22 cellular contexts compared by ENCODE assay signal in genomic region chr19:46355991-46356669, GRCh38. TPM values are rescaled to one million over a fixed set of nuclear protein-coding genes. Genes with fewer than 3 reads are reported as not detected.
DNase-seq lines count a peak whose midpoint lies in the region; TF ChIP-seq lines count a peak whose summit lies in the region.
"Had no signal": no experiment of that assay in that cellular context is flagged by ENCODE, and none has a peak within 500 bp of the region (broad histone marks: within the 10 kb centered on the region; RNA-seq: fewer than 3 reads in every experiment).

No MANE protein-coding gene starts in this region.

- no peak overlapping the region for H3K4ac ChIP-seq in trophoblast cell (ENCODE audit: low read depth, low read length)

- H4K12ac ChIP-seq in trophoblast cell (ENCODE audit: low read depth, low read length) = no peak overlapping the region

- H3K18ac ChIP-seq in trophoblast cell (ENCODE audit: low read length) = no peak overlapping the region

- H3K27me3 ChIP-seq in endodermal cell (ENCODE audit: control insufficient read depth, insufficient read depth, low read length, poor library complexity, severe bottlenecking) = no peaks in the 10 kb centered on the region
- no peaks in the 10 kb centered on the region for H3K27me3 ChIP-seq in trophoblast cell (ENCODE audit: insufficient read depth, low read length)
- H3K27me3 ChIP-seq: BLaER1 treated with 17β-estradiol and CSF1 and Interleukin-3, amounts not matched to agents 10 nM and 100 nM; Peyer's patch; transverse colon had no signal

- POLR2A ChIA-PET in activated CD4-positive, alpha-beta memory T cell treated with anti-CD3 and anti-CD28 coated beads, Interleukin-2, amount 10 ng/mL, durations not matched to agents 7 days and 5 days (lab: Charles Lee) = interaction anchor here (0.7 to 1.6 kb wide), 2 partner anchors 9 to 166 kb away, joined by 3 to 4 read pairs; partner anchors contain the start of gene PPP5C
- POLR2A ChIA-PET in activated CD4-positive, alpha-beta memory T cell treated with anti-CD3 and anti-CD28 coated beads for 36 hours (lab: Charles Lee) = interaction anchor here (0.6 kb wide), 1 partner anchor 487 kb away, joined by 3 read pairs; no protein-coding TSS in a partner anchor

- H3K4me3 Mint-ChIP-seq in activated CD4-positive, alpha-beta memory T cell treated with anti-CD3 and anti-CD28 coated beads, Interleukin-2, amount 10 ng/mL, durations not matched to agents 7 days and 5 days = no peak overlapping the region
- no peak overlapping the region for H3K4me3 Mint-ChIP-seq in activated CD4-positive, alpha-beta memory T cell treated with anti-CD3 and anti-CD28 coated beads for 36 hours
- peak overlapping the region in 1 of 4 donors; percentile 27 for H3K4me3 Mint-ChIP-seq in IgD-negative memory B cell
- H3K4me3 Mint-ChIP-seq in endodermal cell = peak overlapping the region; percentile 23
- H3K4me3 Mint-ChIP-seq: activated CD4-positive, alpha-beta T cell treated with anti-CD3 and anti-CD28 coated beads, Interleukin-2, amount 10 ng/mL, durations not matched to agents 7 days and 5 days; activated T-cell treated with anti-CD3 and anti-CD28 coated beads, Interleukin-2, amount 50 U/mL, for 24 hours; memory B cell had no signal

- no peak overlapping the region for H2BK12ac ChIP-seq in trophoblast cell (ENCODE audit: low read length)

- H3K4me3 ChIP-seq in endodermal cell (ENCODE audit: low read length) = no peak overlapping the region
- no peak overlapping the region for H3K4me3 ChIP-seq in trophoblast cell (ENCODE audit: low read depth, low read length)
- H3K4me3 ChIP-seq: A549; BLaER1 treated with 17β-estradiol and CSF1 and Interleukin-3, amounts not matched to agents 10 nM and 100 nM; Peyer's patch; smooth muscle cell; transverse colon had no signal

- H3K27ac Mint-ChIP-seq in activated CD4-positive, alpha-beta memory T cell treated with anti-CD3 and anti-CD28 coated beads, Interleukin-2, amount 10 ng/mL, durations not matched to agents 7 days and 5 days = peak overlapping the region; percentile 54
- H3K27ac Mint-ChIP-seq in activated CD4-positive, alpha-beta memory T cell treated with anti-CD3 and anti-CD28 coated beads for 36 hours = no peak overlapping the region
- H3K27ac Mint-ChIP-seq in IgD-negative memory B cell (peak overlapping the region in 2 of 3 donors; percentile 13 to 85), endodermal cell (peak overlapping the region; percentile 69)
- H3K27ac Mint-ChIP-seq: activated CD4-positive, alpha-beta T cell treated with anti-CD3 and anti-CD28 coated beads, Interleukin-2, amount 10 ng/mL, durations not matched to agents 7 days and 5 days; memory B cell had no signal

- H3K4me1 ChIP-seq in endodermal cell (ENCODE audit: control insufficient read depth, insufficient read depth, low read length) = peaks cover 10% of the 10 kb centered on the region
- peaks cover 3 to 15% of the 10 kb centered on the region in 2 experiments for H3K4me1 ChIP-seq in trophoblast cell (ENCODE audit: control insufficient read depth in 1 of 2, insufficient read depth in 2 of 2, low read length in 2 of 2)

- intact Hi-C loops in activated CD4-positive, alpha-beta memory T cell treated with anti-CD3 and anti-CD28 coated beads for 36 hours (cut with micrococcal nuclease) = no loop called here

- H2BK120ac ChIP-seq in trophoblast cell (ENCODE audit: insufficient read depth, low read length, poor library complexity) = no peak overlapping the region

- CTCF ChIA-PET in activated CD4-positive, alpha-beta memory T cell treated with anti-CD3 and anti-CD28 coated beads, Interleukin-2, amount 10 ng/mL, durations not matched to agents 7 days and 5 days (lab: Charles Lee) = interaction anchor here (0.7 kb wide), 1 partner anchor 8 kb away, joined by 3 read pairs; no protein-coding TSS in a partner anchor
- CTCF ChIA-PET in activated CD4-positive, alpha-beta memory T cell treated with anti-CD3 and anti-CD28 coated beads for 36 hours (lab: Charles Lee) = interaction anchor here (0.9 to 1.6 kb wide), 4 partner anchors 8 to 39 kb away, joined by 3 to 4 read pairs (median 3); partner anchors contain the start of gene PPP5C

- no peak overlapping the region for H3K9ac ChIP-seq in endodermal cell (ENCODE audit: extremely low read depth, low read length, poor library complexity, severe bottlenecking)
- no peak overlapping the region for H3K9ac ChIP-seq in trophoblast cell (ENCODE audit: low read length)
- H3K9ac ChIP-seq: BLaER1 treated with 17β-estradiol and CSF1 and Interleukin-3, amounts not matched to agents 10 nM and 100 nM had no signal

- H3K14ac ChIP-seq in trophoblast cell (ENCODE audit: low read length) = no peak overlapping the region

- no peak for DNase-seq in activated CD4-positive, alpha-beta memory T cell treated with anti-CD3 and anti-CD28 coated beads, Interleukin-2, amount 10 ng/mL, durations not matched to agents 7 days and 5 days
- DNase-seq in activated CD4-positive, alpha-beta memory T cell treated with anti-CD3 and anti-CD28 coated beads for 36 hours = no peak
- DNase-seq in endodermal cell (peak; percentile 18), trophoblast cell (peak; percentile 21 to 24), COLO829 (ENCODE audit: low spot score) (no peak), SK-N-DZ (ENCODE audit: low spot score) (no peak), COLO668 (lab: John Stamatoyannopoulos, UW; ENCODE audit: unreplicated experiment) (no peak)
- DNase-seq: activated CD4-positive, alpha-beta T cell treated with anti-CD3 and anti-CD28 coated beads, Interleukin-2, amount 10 ng/mL, durations not matched to agents 7 days and 5 days; activated T-cell treated with anti-CD3 and anti-CD28 coated beads, Interleukin-2, amount 50 U/mL, for 24 hours; cerebellar nuclear complex; DMS53; effector CD8-positive, alpha-beta T cell; NCI-H1436 treated with DMSO at 0.1 percent for 48 hours; NCI-H748 treated with DMSO at 0.1 percent for 48 hours; transverse colon had no signal

- H3K4me1 Mint-ChIP-seq in activated CD4-positive, alpha-beta memory T cell treated with anti-CD3 and anti-CD28 coated beads, Interleukin-2, amount 10 ng/mL, durations not matched to agents 7 days and 5 days = peaks cover 46% of the 10 kb centered on the region
- peaks cover 30% of the 10 kb centered on the region for H3K4me1 Mint-ChIP-seq in activated CD4-positive, alpha-beta memory T cell treated with anti-CD3 and anti-CD28 coated beads for 36 hours (ENCODE audit: low read depth)
- H3K4me1 Mint-ChIP-seq in IgD-negative memory B cell (peaks cover 16 to 33% (median 22%) of the 10 kb centered on the region in 3 donors), endodermal cell (peaks cover 28% of the 10 kb centered on the region)

- no peak overlapping the region for H3K27ac ChIP-seq in endodermal cell (ENCODE audit: low read depth, low read length)
- H3K27ac ChIP-seq in trophoblast cell (ENCODE audit: low read depth, low read length) = peak overlapping the region; percentile 36
- H3K27ac ChIP-seq: BLaER1 treated with 17β-estradiol and CSF1 and Interleukin-3, amounts not matched to agents 10 nM and 100 nM; transverse colon had no signal

- H2AFZ ChIP-seq in trophoblast cell (ENCODE audit: insufficient read depth, low read length, poor library complexity) = no peak overlapping the region

- H2AK5ac ChIP-seq in trophoblast cell (ENCODE audit: low read length) = no peak overlapping the region

- H3K79me2 ChIP-seq in trophoblast cell (ENCODE audit: control insufficient read depth, insufficient read depth, low read length, poor library complexity) = no peaks in the 10 kb centered on the region

- peak overlapping the region; percentile 4 for H4K91ac ChIP-seq in trophoblast cell (ENCODE audit: low read depth, low read length)

- 95 to 96% methylated on average over 4 to 10 of the region's 10 CpGs for WGBS in endodermal cell (ENCODE audit: insufficient coverage in 1 of 2, insufficient read length in 1 of 2), 2 experiments
- no CpG with 5 or more reads among the region's 10 CpGs for WGBS in trophoblast cell (ENCODE audit: extremely low coverage, insufficient coverage, insufficient read length)

- H3K9me3 Mint-ChIP-seq in activated CD4-positive, alpha-beta memory T cell treated with anti-CD3 and anti-CD28 coated beads, Interleukin-2, amount 10 ng/mL, durations not matched to agents 7 days and 5 days = no peaks in the 10 kb centered on the region
- H3K9me3 Mint-ChIP-seq in activated CD4-positive, alpha-beta memory T cell treated with anti-CD3 and anti-CD28 coated beads for 36 hours = no peaks in the 10 kb centered on the region
- H3K9me3 Mint-ChIP-seq in IgD-negative memory B cell (no peaks in the 10 kb centered on the region), endodermal cell (no peaks in the 10 kb centered on the region)
- H3K9me3 Mint-ChIP-seq: activated CD4-positive, alpha-beta T cell treated with anti-CD3 and anti-CD28 coated beads, Interleukin-2, amount 10 ng/mL, durations not matched to agents 7 days and 5 days; activated T-cell treated with anti-CD3 and anti-CD28 coated beads, Interleukin-2, amount 50 U/mL, for 24 hours; memory B cell; nephron had no signal

- TF ChIP-seq CTCF in endodermal cell (conservative IDR thresholded peaks at IDR 0.05) = no peak

- H3K4me2 ChIP-seq in trophoblast cell (ENCODE audit: low read length) = no peak overlapping the region
- H3K4me2 ChIP-seq: BLaER1 treated with 17β-estradiol and CSF1 and Interleukin-3, amounts not matched to agents 10 nM and 100 nM; smooth muscle cell had no signal

- H2BK5ac ChIP-seq in trophoblast cell (ENCODE audit: low read depth, low read length, poor library complexity) = peak overlapping the region; percentile 43

- no peak overlapping the region for H4K8ac ChIP-seq in trophoblast cell (ENCODE audit: low read depth, low read length)

- no peak overlapping the region for H3K23ac ChIP-seq in trophoblast cell (ENCODE audit: low read length)

- H3K36me3 ChIP-seq in endodermal cell (ENCODE audit: control insufficient read depth, insufficient read depth, low read length) (peaks cover 85% of the 10 kb centered on the region), trophoblast cell (ENCODE audit: control insufficient read depth in 1 of 2, insufficient read depth in 2 of 2, low read length in 2 of 2) (peaks cover 36 to 37% of the 10 kb centered on the region in 2 experiments)

- H3K9me3 ChIP-seq in endodermal cell (ENCODE audit: control insufficient read depth, low read length) (no peaks in the 10 kb centered on the region), trophoblast cell (ENCODE audit: insufficient read depth, low read depth, low read length) (no peaks in the 10 kb centered on the region)
- H3K9me3 ChIP-seq: A549; BLaER1 treated with 17β-estradiol and CSF1 and Interleukin-3, amounts not matched to agents 10 nM and 100 nM; Peyer's patch; transverse colon had no signal

- no peaks in the 10 kb centered on the region for H3K27me3 Mint-ChIP-seq in activated CD4-positive, alpha-beta memory T cell treated with anti-CD3 and anti-CD28 coated beads, Interleukin-2, amount 10 ng/mL, durations not matched to agents 7 days and 5 days
- no peaks in the 10 kb centered on the region for H3K27me3 Mint-ChIP-seq in activated CD4-positive, alpha-beta memory T cell treated with anti-CD3 and anti-CD28 coated beads for 36 hours
- H3K27me3 Mint-ChIP-seq in IgD-negative memory B cell (no peaks in the 10 kb centered on the region), endodermal cell (ENCODE audit: insufficient read depth) (no peaks in the 10 kb centered on the region)
- H3K27me3 Mint-ChIP-seq: activated CD4-positive, alpha-beta T cell treated with anti-CD3 and anti-CD28 coated beads, Interleukin-2, amount 10 ng/mL, durations not matched to agents 7 days and 5 days; activated T-cell treated with anti-CD3 and anti-CD28 coated beads, Interleukin-2, amount 50 U/mL, for 24 hours; memory B cell had no signal

- H3K79me1 ChIP-seq in trophoblast cell (ENCODE audit: low read length) = peaks cover 6% of the 10 kb centered on the region

- H3K36me3 Mint-ChIP-seq in activated CD4-positive, alpha-beta memory T cell treated with anti-CD3 and anti-CD28 coated beads, Interleukin-2, amount 10 ng/mL, durations not matched to agents 7 days and 5 days (ENCODE audit: low read depth) = peaks cover 59% of the 10 kb centered on the region
- H3K36me3 Mint-ChIP-seq in activated CD4-positive, alpha-beta memory T cell treated with anti-CD3 and anti-CD28 coated beads for 36 hours = peaks cover 26% of the 10 kb centered on the region
- peaks cover 3% of the 10 kb centered on the region for H3K36me3 Mint-ChIP-seq in IgD-negative memory B cell
- peaks cover 57% of the 10 kb centered on the region for H3K36me3 Mint-ChIP-seq in endodermal cell (ENCODE audit: low read depth)

RNA-seq across cellular contexts. Expression of gene PPP5C, which starts 9.2 kb away (rescaled TPM):
- 10 to 100 TPM; 84.6 to 85.1 TPM for total RNA-seq in activated CD4-positive, alpha-beta memory T cell treated with anti-CD3 and anti-CD28 coated beads, Interleukin-2, amount 10 ng/mL, durations not matched to agents 7 days and 5 days
- 10 to 100 TPM; 76.9 to 82.5 TPM for total RNA-seq in activated CD4-positive, alpha-beta memory T cell treated with anti-CD3 and anti-CD28 coated beads for 36 hours
- 32.9 TPM for polyA plus RNA-seq in IgD-negative memory B cell
- 100 to 1,000 TPM; 101 to 112 TPM for total RNA-seq in endodermal cell
- polyA plus RNA-seq in endodermal cell (2013, experiment 1 of 2) = 81.4 TPM
- polyA plus RNA-seq in endodermal cell (2013, experiment 2 of 2) = 84.3 TPM
- 49.7 and 52.0 TPM in 2 replicates for polyA plus RNA-seq in trophoblast cell (2013)
- 51.4 and 51.5 TPM in 2 replicates for polyA plus RNA-seq in SK-N-DZ (2014; cell fraction: cytosol; rRNA removed)
- 63.1 and 93.9 TPM in 2 replicates for polyA plus RNA-seq in SK-N-DZ (2014; cell fraction: nucleus; rRNA removed)

RNA-seq across cellular contexts. Expression of gene CCDC8, which starts 57.2 kb away (rescaled TPM):
- total RNA-seq in activated CD4-positive, alpha-beta memory T cell treated with anti-CD3 and anti-CD28 coated beads, Interleukin-2, amount 10 ng/mL, durations not matched to agents 7 days and 5 days = not detected
- not detected for total RNA-seq in activated CD4-positive, alpha-beta memory T cell treated with anti-CD3 and anti-CD28 coated beads for 36 hours
- not detected for polyA plus RNA-seq in IgD-negative memory B cell
- total RNA-seq in endodermal cell = 10 to 100 TPM; 27.5 to 30.5 TPM
- 22.6 TPM for polyA plus RNA-seq in endodermal cell (2013, experiment 1 of 2)
- polyA plus RNA-seq in endodermal cell (2013, experiment 2 of 2) = 19.1 TPM
- polyA plus RNA-seq in trophoblast cell (2013) = 13.4 and 13.9 TPM in 2 replicates
- polyA plus RNA-seq in SK-N-DZ (2014; cell fraction: cytosol; rRNA removed) = 4.8 and 9.1 TPM in 2 replicates
- 4.8 and 5.4 TPM in 2 replicates for polyA plus RNA-seq in SK-N-DZ (2014; cell fraction: nucleus; rRNA removed)
- total RNA-seq: activated CD4-positive, alpha-beta T cell treated with anti-CD3 and anti-CD28 coated beads, Interleukin-2, amount 10 ng/mL, durations not matched to agents 7 days and 5 days had no signal

RNA-seq across cellular contexts. Expression of gene HIF3A, which starts 59.3 kb away (rescaled TPM):
- not detected for total RNA-seq in activated CD4-positive, alpha-beta memory T cell treated with anti-CD3 and anti-CD28 coated beads, Interleukin-2, amount 10 ng/mL, durations not matched to agents 7 days and 5 days
- total RNA-seq in activated CD4-positive, alpha-beta memory T cell treated with anti-CD3 and anti-CD28 coated beads for 36 hours = not detected
- not detected for polyA plus RNA-seq in IgD-negative memory B cell
- 10 to 100 TPM; 41.6 to 71.9 TPM for total RNA-seq in endodermal cell
- 19.4 TPM for polyA plus RNA-seq in endodermal cell (2013, experiment 1 of 2)
- polyA plus RNA-seq in endodermal cell (2013, experiment 2 of 2) = 18.3 TPM
- polyA plus RNA-seq in trophoblast cell (2013) = 7.6 and 9.8 TPM in 2 replicates
- polyA plus RNA-seq in SK-N-DZ (2014; cell fraction: cytosol; rRNA removed) = not detected in 2 replicates
- polyA plus RNA-seq in SK-N-DZ (2014; cell fraction: nucleus; rRNA removed) = not detected in 2 replicates
- total RNA-seq: activated CD4-positive, alpha-beta T cell treated with anti-CD3 and anti-CD28 coated beads, Interleukin-2, amount 10 ng/mL, durations not matched to agents 7 days and 5 days had no signal
- polyA plus RNA-seq: A549 had no signal

Comparison
In these comparisons a context has a peak if more than half of its experiments do, and no peak if none do; other contexts are left out.
1. DNase-seq: peak in endodermal cell (single experiment) and trophoblast cell (2 of 2); none in activated CD4-positive, alpha-beta memory T cell treated with anti-CD3 and anti-CD28 coated beads, Interleukin-2, amount 10 ng/mL, durations not matched to agents 7 days and 5 days (single experiment), activated CD4-positive, alpha-beta memory T cell treated with anti-CD3 and anti-CD28 coated beads for 36 hours (single experiment), COLO829 (single experiment), SK-N-DZ (single experiment) and COLO668 (single experiment).
2. RNA of gene CCDC8, which starts 57.2 kb away (total RNA-seq): 27.5 to 30.5 TPM in endodermal cell; not detected in activated CD4-positive, alpha-beta memory T cell treated with anti-CD3 and anti-CD28 coated beads, Interleukin-2, amount 10 ng/mL, durations not matched to agents 7 days and 5 days and not detected in activated CD4-positive, alpha-beta memory T cell treated with anti-CD3 and anti-CD28 coated beads for 36 hours; every median in the first group is over 10 times any median in the second.
3. RNA of gene HIF3A, which starts 59.3 kb away (total RNA-seq): 41.6 to 71.9 TPM in endodermal cell; not detected in activated CD4-positive, alpha-beta memory T cell treated with anti-CD3 and anti-CD28 coated beads, Interleukin-2, amount 10 ng/mL, durations not matched to agents 7 days and 5 days and not detected in activated CD4-positive, alpha-beta memory T cell treated with anti-CD3 and anti-CD28 coated beads for 36 hours; every median in the first group is over 10 times any median in the second.